30 cellular contexts compared by ENCODE assay signal in genomic region chr11:57359896-57360690, GRCh38. TPM values are rescaled to one million over a fixed set of nuclear protein-coding genes. Genes with fewer than 3 reads are reported as not detected.
DNase-seq lines count a peak whose midpoint lies in the region; ATAC-seq and TF ChIP-seq lines count a peak whose summit lies in the region.
"Had no signal": no experiment of that assay in that cellular context is flagged by ENCODE, and none has a peak within 500 bp of the region (broad histone marks: within the 10 kb centered on the region; RNA-seq: fewer than 3 reads in every experiment).

No MANE protein-coding gene starts in this region.

- no peak overlapping the region for H3K4me3 ChIP-seq in liver (ENCODE audit: low read depth in 1 of 3, low read length in 3 of 3)
- H3K4me3 ChIP-seq in upper lobe of right lung = no peak overlapping the region
- H3K4me3 ChIP-seq in ascending aorta = no peak overlapping the region
- H3K4me3 ChIP-seq: MG63 had no signal

- H3K36me3 ChIP-seq in liver (ENCODE audit: control insufficient read depth in 4 of 4, insufficient read depth in 3 of 4, low read depth in 1 of 4, low read length in 3 of 4) (no peaks in the 10 kb centered on the region), upper lobe of right lung (no peaks in the 10 kb centered on the region), ascending aorta (no peaks in the 10 kb centered on the region)
- H3K36me3 ChIP-seq: brain microvascular endothelial cell, MG63 had no signal

- H3K36me3 Mint-ChIP-seq in natural killer cell treated with Interleukin-12 subunit alpha and Interleukin-12 subunit beta and Interleukin-15 and Interleukin-18, amount 100 ng/mL, for 72 hours = no peaks in the 10 kb centered on the region
- no peaks in the 10 kb centered on the region for H3K36me3 Mint-ChIP-seq in natural killer cell
- H3K36me3 Mint-ChIP-seq: activated CD8-positive, alpha-beta memory T cell treated with anti-CD3 and anti-CD28 coated beads, Interleukin-2, amount 10 ng/mL, durations not matched to agents 7 days and 5 days; CD8-positive, alpha-beta T cell; mesothelial cell of epicardium; naive thymus-derived CD8-positive, alpha-beta T cell had no signal

- no peak overlapping the region for H3K9ac ChIP-seq in liver (ENCODE audit: low read depth in 1 of 2, low read length in 2 of 2)

- H3K27ac Mint-ChIP-seq in natural killer cell treated with Interleukin-12 subunit alpha and Interleukin-12 subunit beta and Interleukin-15 and Interleukin-18, amount 100 ng/mL, for 72 hours = no peak overlapping the region
- H3K27ac Mint-ChIP-seq in natural killer cell = no peak overlapping the region
- H3K27ac Mint-ChIP-seq: activated B cell treated with CpG ODN at 0.5 μM for 24 hours; activated CD8-positive, alpha-beta memory T cell treated with anti-CD3 and anti-CD28 coated beads, Interleukin-2, amount 10 ng/mL, durations not matched to agents 7 days and 5 days; activated T-cell treated with anti-CD3 and anti-CD28 coated beads, Interleukin-2, amount 50 U/mL, for 72 hours; CD8-positive, alpha-beta T cell; mesothelial cell of epicardium; naive thymus-derived CD8-positive, alpha-beta T cell had no signal

- peak; percentile 23 for DNase-seq in natural killer cell treated with Interleukin-12 subunit alpha and Interleukin-12 subunit beta and Interleukin-15 and Interleukin-18, amount 100 ng/mL, for 72 hours (ENCODE audit: low spot score)
- no peak for DNase-seq in natural killer cell
- DNase-seq in upper lobe of right lung = peak; percentile 11
- DNase-seq in ascending aorta (ENCODE audit: low spot score in 2 of 2) = no peak
- DNase-seq in G401 (ENCODE audit: low spot score) = no peak
- DNase-seq: activated B cell treated with CpG ODN at 0.5 μM for 24 hours; activated CD8-positive, alpha-beta memory T cell treated with anti-CD3 and anti-CD28 coated beads, Interleukin-2, amount 10 ng/mL, durations not matched to agents 7 days and 5 days; activated naive CD4-positive, alpha-beta T cell treated with Interleukin-2 at 50 U/mL for 16 hours; activated T-cell treated with anti-CD3 and anti-CD28 coated beads, Interleukin-2, amount 50 U/mL, for 72 hours; brain microvascular endothelial cell; CD8-positive, alpha-beta T cell; GF-D8; left ventricle myocardium superior; MG63; naive thymus-derived CD8-positive, alpha-beta T cell; NCI-H2081 treated with DMSO at 0.1 percent for 48 hours; NCI-H774; retina; RPMI8226; T-helper 1 cell; trophoblast cell had no signal

- intact Hi-C loops in natural killer cell (cut with micrococcal nuclease) = no loop called here
- intact Hi-C loops in upper lobe of right lung (cut with DNase I) = no loop called here
- intact Hi-C loops in ascending aorta (cut with DNase I) = no loop called here

- H3K9me3 ChIP-seq in liver (ENCODE audit: control insufficient read depth in 4 of 4, low read length in 3 of 4) (no peaks in the 10 kb centered on the region), upper lobe of right lung (no peaks in the 10 kb centered on the region), ascending aorta (no peaks in the 10 kb centered on the region)
- H3K9me3 ChIP-seq: MG63 had no signal

- ATAC-seq in natural killer cell treated with Interleukin-12 subunit alpha and Interleukin-12 subunit beta and Interleukin-15 and Interleukin-18, amount 100 ng/mL, for 72 hours = no peak
- ATAC-seq in natural killer cell (no peak), upper lobe of right lung (no peak)
- ATAC-seq: activated CD8-positive, alpha-beta memory T cell treated with anti-CD3 and anti-CD28 coated beads, Interleukin-2, amount 10 ng/mL, durations not matched to agents 7 days and 5 days; activated T-cell treated with anti-CD3 and anti-CD28 coated beads, Interleukin-2, amount 50 U/mL, for 72 hours; CD8-positive, alpha-beta T cell; left ventricle myocardium superior; naive thymus-derived CD8-positive, alpha-beta T cell had no signal

- H3K4me1 Mint-ChIP-seq in natural killer cell treated with Interleukin-12 subunit alpha and Interleukin-12 subunit beta and Interleukin-15 and Interleukin-18, amount 100 ng/mL, for 72 hours (ENCODE audit: low read depth in 2 of 2) = peaks cover 0 to 2% of the 10 kb centered on the region in 2 donors
- no peaks in the 10 kb centered on the region for H3K4me1 Mint-ChIP-seq in natural killer cell
- H3K4me1 Mint-ChIP-seq: activated CD8-positive, alpha-beta memory T cell treated with anti-CD3 and anti-CD28 coated beads, Interleukin-2, amount 10 ng/mL, durations not matched to agents 7 days and 5 days; naive thymus-derived CD8-positive, alpha-beta T cell had no signal

- peaks cover 9% of the 10 kb centered on the region in 2 donors for H3K27me3 Mint-ChIP-seq in natural killer cell treated with Interleukin-12 subunit alpha and Interleukin-12 subunit beta and Interleukin-15 and Interleukin-18, amount 100 ng/mL, for 72 hours
- H3K27me3 Mint-ChIP-seq in natural killer cell (ENCODE audit: low read depth in 2 of 2) = no peaks in the 10 kb centered on the region

- H3K9me3 Mint-ChIP-seq in natural killer cell treated with Interleukin-12 subunit alpha and Interleukin-12 subunit beta and Interleukin-15 and Interleukin-18, amount 100 ng/mL, for 72 hours = no peaks in the 10 kb centered on the region
- H3K9me3 Mint-ChIP-seq in natural killer cell = no peaks in the 10 kb centered on the region
- H3K9me3 Mint-ChIP-seq: activated B cell treated with CpG ODN at 0.5 μM for 24 hours; CD8-positive, alpha-beta T cell; mesothelial cell of epicardium had no signal

- H3K27me3 ChIP-seq in liver (ENCODE audit: control insufficient read depth in 4 of 4, insufficient read depth in 4 of 4, low read length in 3 of 4) (no peaks in the 10 kb centered on the region), upper lobe of right lung (no peaks in the 10 kb centered on the region), ascending aorta (no peaks in the 10 kb centered on the region)
- H3K27me3 ChIP-seq: brain microvascular endothelial cell, MG63 had no signal

- no peak overlapping the region for H3K4me3 Mint-ChIP-seq in natural killer cell treated with Interleukin-12 subunit alpha and Interleukin-12 subunit beta and Interleukin-15 and Interleukin-18, amount 100 ng/mL, for 72 hours
- no peak overlapping the region for H3K4me3 Mint-ChIP-seq in natural killer cell
- H3K4me3 Mint-ChIP-seq: activated B cell treated with CpG ODN at 0.5 μM for 24 hours; activated CD8-positive, alpha-beta memory T cell treated with anti-CD3 and anti-CD28 coated beads, Interleukin-2, amount 10 ng/mL, durations not matched to agents 7 days and 5 days; activated T-cell treated with anti-CD3 and anti-CD28 coated beads, Interleukin-2, amount 50 U/mL, for 72 hours; CD8-positive, alpha-beta T cell; mesothelial cell of epicardium; naive thymus-derived CD8-positive, alpha-beta T cell had no signal

- H3K27ac ChIP-seq in liver (ENCODE audit: low read depth in 1 of 2, low read length in 2 of 2) = no peak overlapping the region
- H3K27ac ChIP-seq in upper lobe of right lung = no peak overlapping the region
- H3K27ac ChIP-seq in ascending aorta = no peak overlapping the region
- H3K27ac ChIP-seq: brain microvascular endothelial cell had no signal

- WGBS in liver = 90% methylated on average over 9 of the region's 9 CpGs

- TF ChIP-seq RAD21 in liver (IDR thresholded peaks at IDR 0.05) = no peak

- TF ChIP-seq CTCF in natural killer cell (IDR thresholded peaks at IDR 0.05) = no peak
- TF ChIP-seq CTCF in liver (IDR thresholded peaks at IDR 0.05; ENCODE audit: low read depth, low read length, missing input control) = no peak
- TF ChIP-seq CTCF in upper lobe of right lung (IDR thresholded peaks at IDR 0.05) = no peak
- no peak for TF ChIP-seq CTCF in ascending aorta (IDR thresholded peaks at IDR 0.05)

- H3K4me1 ChIP-seq in liver (ENCODE audit: control insufficient read depth in 4 of 4, insufficient read depth in 4 of 4, low read length in 3 of 4) = peaks cover 0 to 9% (median 2%) of the 10 kb centered on the region in 4 donors
- H3K4me1 ChIP-seq in upper lobe of right lung = peaks cover 12% of the 10 kb centered on the region
- H3K4me1 ChIP-seq in ascending aorta = no peaks in the 10 kb centered on the region

- in situ Hi-C loops in G401 (cut with HindIII; ENCODE audit: low sequenced_read_pairs) = no loop called here

TF ChIP-seq in liver, 16 proteins besides CTCF, POLR2A, EP300 and RAD21 (continues in another document):
- no peak for TF ChIP-seq EGR1 (IDR thresholded peaks at IDR 0.05; ENCODE audit: low read depth in 2 of 2)
- TF ChIP-seq YY1 (IDR thresholded peaks at IDR 0.05) = no peak

RNA-seq across cellular contexts. Expression of gene PRG3, which starts 20.9 kb away (rescaled TPM):
- not detected for total RNA-seq in natural killer cell treated with Interleukin-12 subunit alpha and Interleukin-12 subunit beta and Interleukin-15 and Interleukin-18, amount 100 ng/mL, for 72 hours
- not detected for total RNA-seq in natural killer cell
- total RNA-seq in liver = 1 to 10 TPM in 1 of 2 donors, not detected in 1; 4.9 TPM
- polyA plus RNA-seq in liver = under 1 TPM in 1 of 2 donors, not detected in 1; 0.22 TPM
- total RNA-seq in upper lobe of right lung = not detected
- total RNA-seq in ascending aorta = not detected
- not detected in 2 replicates for total RNA-seq in G401 (2014; rRNA removed; shearing (Covaris generic))
- total RNA-seq: A673; activated B cell treated with CpG ODN at 0.5 μM for 24 hours; activated CD8-positive, alpha-beta memory T cell treated with anti-CD3 and anti-CD28 coated beads, Interleukin-2, amount 10 ng/mL, durations not matched to agents 7 days and 5 days; activated T-cell treated with anti-CD3 and anti-CD28 coated beads, Interleukin-2, amount 50 U/mL, for 72 hours; CD8-positive, alpha-beta T cell; cerebellum; endothelial cell of umbilical vein; glomerular endothelial cell; H4; left ventricle myocardium superior; mesothelial cell of epicardium; naive thymus-derived CD8-positive, alpha-beta T cell; omental fat pad had no signal
- polyA plus RNA-seq: adipose tissue; endothelial cell of umbilical vein; naive thymus-derived CD8-positive, alpha-beta T cell had no signal

RNA-seq across cellular contexts. Expression of gene P2RX3, which starts 21.9 kb away (rescaled TPM):
- not detected for total RNA-seq in natural killer cell treated with Interleukin-12 subunit alpha and Interleukin-12 subunit beta and Interleukin-15 and Interleukin-18, amount 100 ng/mL, for 72 hours
- total RNA-seq in natural killer cell (not detected), liver (under 1 TPM; 0.28 to 0.33 TPM), upper lobe of right lung (not detected), ascending aorta (not detected)
- under 1 TPM; 0.18 TPM for polyA plus RNA-seq in liver
- total RNA-seq in G401 (2014; rRNA removed; shearing (Covaris generic)) = 7.1 and 11.4 TPM in 2 replicates
- total RNA-seq: A673; activated B cell treated with CpG ODN at 0.5 μM for 24 hours; activated CD8-positive, alpha-beta memory T cell treated with anti-CD3 and anti-CD28 coated beads, Interleukin-2, amount 10 ng/mL, durations not matched to agents 7 days and 5 days; activated T-cell treated with anti-CD3 and anti-CD28 coated beads, Interleukin-2, amount 50 U/mL, for 72 hours; CD8-positive, alpha-beta T cell; cerebellum; endothelial cell of umbilical vein; glomerular endothelial cell; H4; naive thymus-derived CD8-positive, alpha-beta T cell; omental fat pad had no signal
- polyA plus RNA-seq: endothelial cell of umbilical vein; naive thymus-derived CD8-positive, alpha-beta T cell had no signal

RNA-seq across cellular contexts. Expression of gene SSRP1, which starts 24.4 kb away (rescaled TPM):
- total RNA-seq in natural killer cell treated with Interleukin-12 subunit alpha and Interleukin-12 subunit beta and Interleukin-15 and Interleukin-18, amount 100 ng/mL, for 72 hours = 100 to 1,000 TPM; 143 to 210 TPM
- total RNA-seq in natural killer cell (10 to 100 TPM; 45.5 to 50.0 (median 47.1) TPM), liver (10 to 100 TPM; 28.5 to 45.3 TPM), upper lobe of right lung (64.7 TPM), ascending aorta (110 TPM)
- 10 to 100 TPM; 13.9 to 28.2 TPM for polyA plus RNA-seq in liver
- 194 and 208 TPM in 2 replicates for total RNA-seq in G401 (2014; rRNA removed; shearing (Covaris generic))

RNA-seq across cellular contexts. Expression of gene PRG2, which starts 30.4 kb away (rescaled TPM):
- total RNA-seq in natural killer cell treated with Interleukin-12 subunit alpha and Interleukin-12 subunit beta and Interleukin-15 and Interleukin-18, amount 100 ng/mL, for 72 hours = 1 to 10 TPM; 1.4 to 2.3 TPM
- total RNA-seq in natural killer cell = 1 to 10 TPM in 2 of 3 donors, not detected in 1; 1.2 to 2.4 TPM
- total RNA-seq in liver = 10 to 100 TPM in 1 of 2 donors, not detected in 1; 24.2 TPM
- polyA plus RNA-seq in liver = 1 to 10 TPM in 1 of 2 donors, under 1 TPM in 1; 0.74 to 1.2 TPM
- total RNA-seq in upper lobe of right lung = not detected
- not detected for total RNA-seq in ascending aorta
- not detected in 2 replicates for total RNA-seq in G401 (2014; rRNA removed; shearing (Covaris generic))
- total RNA-seq: A673; glomerular endothelial cell; H4; left ventricle myocardium superior; mesothelial cell of epicardium; naive thymus-derived CD8-positive, alpha-beta T cell had no signal
- polyA plus RNA-seq: naive thymus-derived CD8-positive, alpha-beta T cell had no signal

RNA-seq across cellular contexts. Expression of gene TNKS1BP1, which starts 35.3 kb away (rescaled TPM):
- total RNA-seq in natural killer cell treated with Interleukin-12 subunit alpha and Interleukin-12 subunit beta and Interleukin-15 and Interleukin-18, amount 100 ng/mL, for 72 hours = 1 to 10 TPM; 3.0 to 3.2 TPM
- total RNA-seq in natural killer cell = 1 to 10 TPM; 4.3 to 9.3 (median 7.5) TPM
- total RNA-seq in liver = 10 to 100 TPM; 28.3 to 61.9 TPM
- 10 to 100 TPM; 32.0 to 67.1 TPM for polyA plus RNA-seq in liver
- total RNA-seq in upper lobe of right lung = 189 TPM
- total RNA-seq in ascending aorta = 131 TPM
- 36.0 and 46.3 TPM in 2 replicates for total RNA-seq in G401 (2014; rRNA removed; shearing (Covaris generic))

Comparison
In these comparisons a context has a peak if more than half of its experiments do, and no peak if none do; other contexts are left out.
1. DNase-seq: peak in natural killer cell treated with Interleukin-12 subunit alpha and Interleukin-12 subunit beta and Interleukin-15 and Interleukin-18, amount 100 ng/mL, for 72 hours (single experiment) and upper lobe of right lung (single experiment); none in natural killer cell (single experiment), ascending aorta (0 of 2) and G401 (single experiment).